8 cellular contexts compared by ENCODE assay signal in genomic region chr17:36947922-36948716, GRCh38. TPM values are rescaled to one million over a fixed set of nuclear protein-coding genes. Genes with fewer than 3 reads are reported as not detected.
DNase-seq lines count a peak whose midpoint lies in the region; ATAC-seq and TF ChIP-seq lines count a peak whose summit lies in the region.

No MANE protein-coding gene starts in this region.

- no peaks in the 10 kb centered on the region for H3K9me3 ChIP-seq in T-helper 17 cell (ENCODE audit: control insufficient read depth, low read length, poor library complexity, severe bottlenecking)

- peak overlapping the region; percentile 83 for H3K4me3 ChIP-seq in retinal pigment epithelial cell (ENCODE audit: low read length)

- peaks cover 28 to 31% of the 10 kb centered on the region in 2 donors for H3K36me3 Mint-ChIP-seq in CD14-positive monocyte
- peaks cover 24% of the 10 kb centered on the region for H3K36me3 Mint-ChIP-seq in HFFc6 (ENCODE audit: low read depth)
- peaks cover 16% of the 10 kb centered on the region for H3K36me3 Mint-ChIP-seq in T-helper 17 cell (ENCODE audit: low read depth)

- H3K27ac Mint-ChIP-seq in CD14-positive monocyte (peak overlapping the region; percentile 6 to 98 (median 95)), HFFc6 (peak overlapping the region; percentile 93), T-helper 17 cell (peak overlapping the region; percentile 96)

- peak overlapping the region; percentile 95 to 99 for H3K4me3 Mint-ChIP-seq in CD14-positive monocyte
- H3K4me3 Mint-ChIP-seq in HFFc6 = peak overlapping the region; percentile 93
- peak overlapping the region; percentile 99 for H3K4me3 Mint-ChIP-seq in T-helper 17 cell

- H3K27me3 Mint-ChIP-seq in CD14-positive monocyte (ENCODE audit: low read depth in 3 of 3) (peaks cover 46 to 48% (median 47%) of the 10 kb centered on the region in 3 donors), HFFc6 (ENCODE audit: insufficient read depth) (peaks cover 42% of the 10 kb centered on the region), T-helper 17 cell (peaks cover 34% of the 10 kb centered on the region)

- peaks cover 52% of the 10 kb centered on the region for H3K27me3 ChIP-seq in foreskin keratinocyte

- no peak overlapping the region for H3K27ac ChIP-seq in foreskin keratinocyte

- DNase-seq in CD14-positive monocyte (ENCODE audit: low spot score) = no peak
- DNase-seq in HFFc6 = no peak
- DNase-seq in T-helper 17 cell = no peak
- DNase-seq in foreskin keratinocyte = no peak
- DNase-seq in retinal pigment epithelial cell (ENCODE audit: low read depth) = no peak
- no peak for DNase-seq in NCI-H446 treated with DMSO at 0.1 percent for 48 hours (lab: John Stamatoyannopoulos, UW)
- no peak for DNase-seq in NCI-H345 treated with DMSO at 0.1 percent for 48 hours (lab: John Stamatoyannopoulos, UW; ENCODE audit: unreplicated experiment)
- no peak for DNase-seq in KG1 (lab: John Stamatoyannopoulos, UW)

- intact Hi-C loops in CD14-positive monocyte (cut with micrococcal nuclease) = loop anchor here (2.0 to 10.0 kb wide), 2 partner anchors 15 to 343 kb away; partner anchors contain the start of gene MRM1 (in 1 of the 2)

- H3K4me1 ChIP-seq in foreskin keratinocyte = peaks cover 5% of the 10 kb centered on the region

- peak; percentile 1 for ATAC-seq in T-helper 17 cell
- peak; percentile 51 for ATAC-seq in foreskin keratinocyte

- peaks cover 0 to 29% (median 7%) of the 10 kb centered on the region in 7 donors for H3K9me3 Mint-ChIP-seq in CD14-positive monocyte
- H3K9me3 Mint-ChIP-seq in HFFc6 = no peaks in the 10 kb centered on the region

- H3K4me1 Mint-ChIP-seq in CD14-positive monocyte (peaks cover 47% of the 10 kb centered on the region), HFFc6 (ENCODE audit: low read depth) (peaks cover 34% of the 10 kb centered on the region), T-helper 17 cell (peaks cover 44% of the 10 kb centered on the region)

- TF ChIP-seq CTCF in CD14-positive monocyte (IDR thresholded peaks at IDR 0.05) (no peak), HFFc6 (IDR thresholded peaks at IDR 0.05) (no peak), foreskin keratinocyte (conservative IDR thresholded peaks at IDR 0.05) (peak; percentile 17), retinal pigment epithelial cell (conservative IDR thresholded peaks at IDR 0.05; ENCODE audit: low read depth, low read length) (no peak)

RNA-seq across cellular contexts. Expression of gene AATF, which starts 0.6 kb away (rescaled TPM):
- polyA plus RNA-seq in CD14-positive monocyte = 10 to 100 TPM; 41.1 to 57.9 TPM
- total RNA-seq in HFFc6 (2021; fragmentation: NEBNext Ultra II Directional; extraction: Animal tissue kit (Norgen Biotek cat#: 25700)) = 10 to 100 TPM; 45.1 to 57.1 (median 52.7) TPM
- 10 to 100 TPM; 47.8 to 56.3 TPM for total RNA-seq in T-helper 17 cell
- 57.3 and 57.9 TPM in 2 replicates for total RNA-seq in foreskin keratinocyte
- 46.9 and 54.5 TPM in 2 replicates for polyA plus RNA-seq in foreskin keratinocyte

RNA-seq across cellular contexts. Expression of gene LHX1, which starts 10.8 kb away (rescaled TPM):
- polyA plus RNA-seq in CD14-positive monocyte = not detected
- under 1 TPM in 1 of 6 experiments, not detected in 5; 0.13 TPM for total RNA-seq in HFFc6 (2021; fragmentation: NEBNext Ultra II Directional; extraction: Animal tissue kit (Norgen Biotek cat#: 25700))
- total RNA-seq in T-helper 17 cell = not detected
- total RNA-seq in foreskin keratinocyte = not detected in 2 replicates
- polyA plus RNA-seq in foreskin keratinocyte = 0.02 TPM in 1 of 2 replicates, not detected in the other
